ENCODE assay signal across 1 cellular context in the genomic region with DNA sequence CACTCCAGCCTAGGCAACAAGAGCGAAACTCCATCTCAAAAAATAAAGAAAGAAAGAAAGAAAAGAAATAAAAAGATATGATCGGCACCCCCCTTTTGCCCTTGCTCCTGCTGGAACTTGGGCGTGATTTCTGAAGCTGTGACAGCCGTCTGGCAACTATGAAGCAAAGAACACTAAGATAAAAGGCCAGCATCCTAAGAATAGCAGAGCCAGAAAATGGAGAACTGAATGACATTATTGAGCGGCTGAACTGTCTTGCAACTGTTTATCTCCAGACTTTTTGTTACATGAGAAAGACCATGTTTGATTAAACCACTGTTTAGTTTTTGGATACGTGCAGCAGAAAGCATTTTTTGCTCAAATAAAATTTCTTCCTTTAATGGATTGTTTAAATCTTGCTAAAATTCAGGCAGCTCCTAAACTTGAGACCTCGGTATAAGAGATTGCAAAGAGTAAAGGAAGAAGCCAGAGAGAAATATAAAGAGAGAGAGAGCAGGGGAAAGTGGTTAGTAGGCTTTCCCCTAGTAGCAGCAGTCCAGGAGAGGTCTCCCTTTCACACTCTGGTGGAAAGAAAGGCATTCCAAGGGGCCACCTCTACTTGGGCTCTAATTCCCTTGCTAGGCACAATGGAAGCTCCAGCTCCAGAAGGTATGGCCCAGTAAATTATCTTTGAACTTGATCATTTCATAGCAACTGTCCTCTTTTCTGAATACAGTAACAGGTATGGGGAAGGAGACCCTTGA.
TF ChIP-seq lines count a peak whose summit lies in the region.

No MANE protein-coding gene starts in this region.

TF ChIP-seq in WTC11, 78 proteins besides CTCF, POLR2A, EP300 and RAD21 (continued from another document):
- no peak for TF ChIP-seq GTF2I (CRISPR knock-in tag; conservative IDR thresholded peaks at IDR 0.05)
- TF ChIP-seq, protein P1, sequence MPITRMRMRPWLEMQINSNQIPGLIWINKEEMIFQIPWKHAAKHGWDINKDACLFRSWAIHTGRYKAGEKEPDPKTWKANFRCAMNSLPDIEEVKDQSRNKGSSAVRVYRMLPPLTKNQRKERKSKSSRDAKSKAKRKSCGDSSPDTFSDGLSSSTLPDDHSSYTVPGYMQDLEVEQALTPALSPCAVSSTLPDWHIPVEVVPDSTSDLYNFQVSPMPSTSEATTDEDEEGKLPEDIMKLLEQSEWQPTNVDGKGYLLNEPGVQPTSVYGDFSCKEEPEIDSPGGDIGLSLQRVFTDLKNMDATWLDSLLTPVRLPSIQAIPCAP (CRISPR knock-in tag; IDR thresholded peaks at IDR 0.05): no peak
- no peak for TF ChIP-seq MYBL2 (CRISPR knock-in tag; IDR thresholded peaks at IDR 0.05)
- TF ChIP-seq CREB1 (CRISPR knock-in tag; IDR thresholded peaks at IDR 0.05): no peak
- TF ChIP-seq ZNF423 (CRISPR knock-in tag; IDR thresholded peaks at IDR 0.05): no peak
- TF ChIP-seq TP53 (CRISPR knock-in tag; IDR thresholded peaks at IDR 0.05): no peak
- no peak for TF ChIP-seq ZNF416 (CRISPR knock-in tag; IDR thresholded peaks at IDR 0.05)
- TF ChIP-seq ZNF671 (CRISPR knock-in tag; IDR thresholded peaks at IDR 0.05): no peak
- TF ChIP-seq NFE2L1 (CRISPR knock-in tag; IDR thresholded peaks at IDR 0.05): no peak
- TF ChIP-seq ATF1 (CRISPR knock-in tag; IDR thresholded peaks at IDR 0.05): no peak
- no peak for TF ChIP-seq MLX (CRISPR knock-in tag; IDR thresholded peaks at IDR 0.05)
- no peak for TF ChIP-seq NR3C1 (CRISPR knock-in tag; conservative IDR thresholded peaks at IDR 0.05; ENCODE audit: low read depth)
- TF ChIP-seq ZNF138 (CRISPR knock-in tag; conservative IDR thresholded peaks at IDR 0.05): no peak
